ENCODE assay signal across 23 cellular contexts in genomic region chr1:228320394-228320793, GRCh38.
DNase-seq lines count a peak whose midpoint lies in the region; ATAC-seq, FAIRE-seq and TF ChIP-seq lines count a peak whose summit lies in the region.
"Had no signal": no experiment of that assay in that cellular context is flagged by ENCODE, and none has a peak within 500 bp of the region (broad histone marks: within the 10 kb centered on the region; RNA-seq: fewer than 3 reads in every experiment).

No MANE protein-coding gene starts in this region.

- no peaks in the 10 kb centered on the region for H3K27me3 Mint-ChIP-seq in MCF 10A (ENCODE audit: insufficient read depth, unreplicated experiment)
- H3K27me3 Mint-ChIP-seq: B cell; CD4-positive, alpha-beta T cell had no signal

- H3K4me1 ChIP-seq in K562 (replicated peaks in 1 of 2; ENCODE audit: control insufficient read depth in 2 of 2, insufficient read depth in 2 of 2, low read length in 2 of 2) = peaks cover 0 to 26% of the 10 kb centered on the region in 2 experiments; a peak in 1 of 5 replicates
- H3K4me1 ChIP-seq: A549; BLaER1 treated with 17β-estradiol and CSF1 and Interleukin-3, amounts not matched to agents 10 nM and 100 nM; Caco-2 had no signal

- FAIRE-seq in HTR-8/SVneo (lab: Jason Lieb, UNC) (peak; percentile 75), K562 (lab: Jason Lieb, UNC) (no peak), urothelium cell line (lab: Jason Lieb, UNC) (peak; percentile 86)
- FAIRE-seq: A549, G401.6, GM12878, GM18507 had no signal

- DNase-seq in NCI-H2171 treated with DMSO at 0.1 percent for 48 hours (lab: John Stamatoyannopoulos, UW) (peak; percentile 22), NCI-H2171 (lab: John Stamatoyannopoulos, UW) (no peak), HTR-8/SVneo (ENCODE audit: insufficient read length, low spot score) (no peak), K562 (ENCODE audit: extremely low read depth in 1 of 4, low spot score in 3 of 4) (no peak), urothelium cell line (ENCODE audit: low spot score) (no peak), GM03348 (ENCODE audit: low spot score) (no peak), MCF 10A (ENCODE audit: unreplicated experiment) (no peak)
- DNase-seq: AML-193; Calu3; CD4-positive, alpha-beta T cell; CD8-positive, alpha-beta T cell; DMS79 treated with DMSO at 0.1 percent for 48 hours; GF-D8 had no signal

- H3K27ac Mint-ChIP-seq in MCF 10A (ENCODE audit: low read depth, unreplicated experiment) = no peak overlapping the region
- H3K27ac Mint-ChIP-seq: B cell; CD4-positive, alpha-beta T cell; CD8-positive, alpha-beta T cell had no signal

- no peak overlapping the region for H3K9ac ChIP-seq in K562 (ENCODE audit: insufficient read depth in 1 of 2, low read depth in 2 of 2, low read length in 2 of 2)
- H3K9ac ChIP-seq: BLaER1 treated with 17β-estradiol and CSF1 and Interleukin-3, amounts not matched to agents 10 nM and 100 nM had no signal

- no peak for TF ChIP-seq EP300 in K562 (IDR thresholded peaks at IDR 0.05; ENCODE audit: low read length)

- no peaks in the 10 kb centered on the region for H3K36me3 Mint-ChIP-seq in MCF 10A (ENCODE audit: insufficient read depth, unreplicated experiment)

- TF ChIP-seq CTCF in K562 (IDR thresholded peaks at IDR 0.05 in 2 of 3, conservative IDR thresholded peaks at IDR 0.05 in 1 of 3; ENCODE audit: insufficient read depth in 2 of 3, low read depth in 1 of 3, low read length in 3 of 3) (no peak), MCF 10A (IDR thresholded peaks at IDR 0.05; ENCODE audit: unreplicated experiment) (no peak)

- no peak for TF ChIP-seq RAD21 in K562 (CRISPR knock-in tag; conservative IDR thresholded peaks at IDR 0.05 in 1 of 2, IDR thresholded peaks at IDR 0.05 in 1 of 2)

- TF ChIP-seq POLR2A in K562 (conservative IDR thresholded peaks at IDR 0.05) = no peak
- TF ChIP-seq POLR2A in GM18505 (IDR thresholded peaks at IDR 0.05; ENCODE audit: borderline replicate concordance, extremely low read depth, insufficient read depth, insufficient read length) = no peak

- 2% methylated on average over 3 of the region's 3 CpGs for WGBS in K562 (ENCODE audit: insufficient coverage, low coverage, missing lambda C conversion rate)

- ATAC-seq in K562 (no peak), GM18505 (IDR thresholded peaks at IDR 0.05; ENCODE audit: unreplicated experiment) (no peak)
- ATAC-seq: A549; CD8-positive, alpha-beta T cell; GM12878 had no signal

- no peaks in the 10 kb centered on the region for H3K79me2 ChIP-seq in K562 (ENCODE audit: control insufficient read depth, insufficient read depth, low read length)

- intact Hi-C loops in K562 (cut with micrococcal nuclease) (no loop called here), MCF 10A (cut with micrococcal nuclease) (no loop called here)

- H3K9me1 ChIP-seq in K562 (ENCODE audit: control insufficient read depth, insufficient read depth, low read length) = no peaks in the 10 kb centered on the region

- H2AFZ ChIP-seq in K562 (ENCODE audit: low read depth, low read length) = no peak overlapping the region

- H4K20me1 ChIP-seq in K562 (replicated peaks; ENCODE audit: control insufficient read depth, insufficient read depth, low read length) = 0 out of 2 replicates have a peak, but pooled peaks cover 7% of the 10 kb centered on the region
- H4K20me1 ChIP-seq: BLaER1 treated with 17β-estradiol and CSF1 and Interleukin-3, amounts not matched to agents 10 nM and 100 nM had no signal

- H3K9me3 ChIP-seq in K562 (replicated peaks; ENCODE audit: control insufficient read depth, insufficient read depth, low read depth, low read length) = no peaks in the 10 kb centered on the region

- in situ Hi-C loops in K562 (cut with MboI) = no loop called here

- CTCF ChIA-PET in K562 (lab: Yijun Ruan, JAX; ENCODE audit: low intra/inter-chr PET ratio) = no interaction called here
- CTCF ChIA-PET in MCF 10A (lab: Yijun Ruan, JAX) = no interaction called here

- BruUV-seq in K562 (replicated peaks; lab: Mats Ljungman, UMichigan) (no TSS peak), MCF 10A (replicated peaks; lab: Mats Ljungman, UMichigan) (no TSS peak)

- POLR2A ChIA-PET in K562 (lab: Yijun Ruan, JAX) = no interaction called here
- POLR2A ChIA-PET in MCF 10A (lab: Yijun Ruan, JAX) = no interaction called here

- H3K27me3 ChIP-seq in K562 (ENCODE audit: control insufficient read depth in 2 of 2, insufficient read depth in 2 of 2, low read length in 2 of 2) = peaks cover 45 to 72% of the 10 kb centered on the region in 2 experiments; a peak in 4 of 5 replicates
- H3K27me3 ChIP-seq: BLaER1 treated with 17β-estradiol and CSF1 and Interleukin-3, amounts not matched to agents 10 nM and 100 nM had no signal

- H3K4me3 ChIP-seq in K562 = no peak overlapping the region
- H3K4me3 ChIP-seq: A549; BLaER1 treated with 17β-estradiol and CSF1 and Interleukin-3, amounts not matched to agents 10 nM and 100 nM; GM12878 had no signal

- no peak overlapping the region for H3K4me2 ChIP-seq in K562 (ENCODE audit: insufficient read depth, low read length)
- H3K4me2 ChIP-seq: A549; BLaER1 treated with 17β-estradiol and CSF1 and Interleukin-3, amounts not matched to agents 10 nM and 100 nM had no signal

- no peaks in the 10 kb centered on the region for H3K9me3 Mint-ChIP-seq in MCF 10A (ENCODE audit: unreplicated experiment)
- H3K9me3 Mint-ChIP-seq: CD4-positive, alpha-beta T cell had no signal

- H3K27ac ChIP-seq in K562 (ENCODE audit: extremely low read depth, low read depth, low read length) = no peak overlapping the region
- H3K27ac ChIP-seq: 22Rv1; A549; BLaER1 treated with 17β-estradiol and CSF1 and Interleukin-3, amounts not matched to agents 10 nM and 100 nM; C4-2B had no signal

- no peaks in the 10 kb centered on the region for H3K4me1 Mint-ChIP-seq in MCF 10A (ENCODE audit: insufficient read depth, unreplicated experiment)
- H3K4me1 Mint-ChIP-seq: B cell had no signal

- H3K4me3 Mint-ChIP-seq in MCF 10A (ENCODE audit: unreplicated experiment) = no peak overlapping the region
- H3K4me3 Mint-ChIP-seq: B cell; CD4-positive, alpha-beta T cell; CD8-positive, alpha-beta T cell had no signal

- H3K36me3 ChIP-seq in K562 (ENCODE audit: control insufficient read depth, insufficient read depth, low read length) = no peaks in the 10 kb centered on the region

TF ChIP-seq in K562, 482 proteins besides CTCF, POLR2A, EP300 and RAD21:
- no peak for TF ChIP-seq ETV6 (IDR thresholded peaks at IDR 0.05; ENCODE audit: borderline replicate concordance in 1 of 2, low read depth in 2 of 2, low read length in 1 of 2)
- no peak for TF ChIP-seq ETV6 (CRISPR knock-in tag; IDR thresholded peaks at IDR 0.05; ENCODE audit: borderline replicate concordance)
- TF ChIP-seq MCM7 (IDR thresholded peaks at IDR 0.05) = 0 out of 4 replicates have a peak, but pooled peaks of 1 of the 2 experiments have one; percentile 22
- TF ChIP-seq ZBTB9 (CRISPR knock-in tag; IDR thresholded peaks at IDR 0.05) = no peak
- no peak for TF ChIP-seq MTA3 (IDR thresholded peaks at IDR 0.05; ENCODE audit: borderline replicate concordance)
- TF ChIP-seq ETS1 (conservative IDR thresholded peaks at IDR 0.05; ENCODE audit: control insufficient read depth, low read depth, low read length) = no peak
- 0 out of 2 replicates have a peak, but pooled peaks have one; percentile 9 for TF ChIP-seq EHMT2 (IDR thresholded peaks at IDR 0.05)
TF ChIP-seq in K562: peak in this region for 2.
